In the genomic region with DNA sequence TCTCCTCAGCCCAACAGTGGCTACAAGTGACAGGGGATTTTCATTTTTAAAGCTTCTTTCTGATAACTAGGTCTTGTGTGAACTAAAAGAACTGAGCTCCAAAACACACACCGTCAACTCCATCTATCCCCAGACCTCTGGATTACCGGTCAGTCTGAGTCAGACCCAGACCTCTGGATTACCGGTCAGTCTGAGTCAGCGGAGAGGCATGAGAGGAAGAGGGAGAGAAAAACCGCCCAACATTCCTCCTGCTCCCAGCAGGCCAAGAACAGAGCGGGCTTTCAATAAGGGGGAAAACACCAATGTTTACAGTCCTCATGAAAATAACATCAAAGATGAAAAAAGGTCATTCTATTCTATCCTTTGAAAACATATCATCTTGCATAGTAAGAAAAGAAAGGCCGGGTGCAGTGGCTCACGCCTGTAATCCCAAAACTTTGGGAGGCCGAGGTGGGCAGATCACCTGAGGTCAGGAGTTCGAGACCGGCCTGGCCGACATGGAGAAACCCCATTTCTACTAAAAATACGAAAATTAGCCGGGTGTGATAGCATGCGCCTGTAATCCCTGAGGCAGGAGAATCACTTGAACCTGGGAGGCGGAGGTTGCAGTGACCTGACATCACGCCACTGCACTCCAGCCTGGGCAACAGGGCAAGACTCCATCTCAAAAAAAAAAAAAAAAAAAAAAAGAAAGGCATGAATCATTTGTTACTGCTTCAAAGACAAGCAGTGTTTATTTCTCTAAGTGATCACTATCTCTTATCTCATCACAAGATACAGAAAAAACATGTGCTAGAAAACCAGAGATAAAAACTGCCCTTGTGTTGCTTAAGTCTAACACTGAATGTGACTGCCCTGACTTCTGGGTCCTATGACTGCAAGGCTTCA, we compare ENCODE assay signal across 8 cellular contexts. TPM values are rescaled to one million over a fixed set of nuclear protein-coding genes. Genes with fewer than 3 reads are reported as not detected.
A peak's percentile ranks its signal among the peaks of the same experiment; 100 is the strongest.
DNase-seq lines count a peak whose midpoint lies in the region; ATAC-seq and TF ChIP-seq lines count a peak whose summit lies in the region.

No MANE protein-coding gene starts in this region.

- DNase-seq in GM04504 (ENCODE audit: low read depth) (peak; percentile 86), T-helper 17 cell (no peak), esophagus squamous epithelium (lab: John Stamatoyannopoulos, UW) (no peak), MM.1S (no peak), NCI-H1417 treated with DMSO at 0.1 percent for 48 hours (lab: John Stamatoyannopoulos, UW) (no peak)

- H3K4me3 Mint-ChIP-seq in T-helper 17 cell = peak overlapping the region; percentile 97

- TF ChIP-seq POLR2A in esophagus squamous epithelium (IDR thresholded peaks at IDR 0.05) = no peak

- TF ChIP-seq CTCF in esophagus squamous epithelium (IDR thresholded peaks at IDR 0.05) (no peak), parathyroid adenoma (IDR thresholded peaks at IDR 0.05) (no peak), MM.1S (IDR thresholded peaks at IDR 0.05; ENCODE audit: low read length) (no peak)

- WGBS in esophagus squamous epithelium, 2 donors = 67 to 79% methylated on average over 16 to 17 of the region's 17 CpGs

- H3K27ac ChIP-seq in esophagus squamous epithelium (peak overlapping the region; percentile 95 to 97 (median 96)), parathyroid adenoma (peak overlapping the region; percentile 19), MM.1S (ENCODE audit: low read length) (no peak overlapping the region)

- peaks cover 76% of the 10 kb centered on the region for H3K4me1 Mint-ChIP-seq in T-helper 17 cell

- ATAC-seq in T-helper 17 cell = peak; percentile 26
- ATAC-seq in HG03432 (IDR thresholded peaks at IDR 0.05; ENCODE audit: unreplicated experiment) = no peak
- ATAC-seq in HG03159 (IDR thresholded peaks at IDR 0.05; ENCODE audit: unreplicated experiment) = no peak

- no peaks in the 10 kb centered on the region for H3K9me3 ChIP-seq in T-helper 17 cell (ENCODE audit: control insufficient read depth, low read length, poor library complexity, severe bottlenecking)
- no peaks in the 10 kb centered on the region for H3K9me3 ChIP-seq in esophagus squamous epithelium
- no peaks in the 10 kb centered on the region for H3K9me3 ChIP-seq in parathyroid adenoma (ENCODE audit: control insufficient read depth, low read length)
- H3K9me3 ChIP-seq in MM.1S (replicated peaks; ENCODE audit: insufficient read depth, low read length) = no peaks in the 10 kb centered on the region

- H2AFZ ChIP-seq in parathyroid adenoma (no peak overlapping the region), MM.1S (ENCODE audit: low read length) (no peak overlapping the region)

- peaks cover 2% of the 10 kb centered on the region for H3K36me3 Mint-ChIP-seq in T-helper 17 cell (ENCODE audit: low read depth)

- peaks cover 29 to 92% (median 48%) of the 10 kb centered on the region in 3 donors for H3K4me1 ChIP-seq in esophagus squamous epithelium
- peaks cover 12% of the 10 kb centered on the region for H3K4me1 ChIP-seq in parathyroid adenoma
- H3K4me1 ChIP-seq in MM.1S (ENCODE audit: low read length) = peaks cover 30% of the 10 kb centered on the region

- H3K27ac Mint-ChIP-seq in T-helper 17 cell = peak overlapping the region; percentile 98

- H3K27me3 ChIP-seq in esophagus squamous epithelium (no peaks in the 10 kb centered on the region), parathyroid adenoma (ENCODE audit: control insufficient read depth, insufficient read depth, low read length) (no peaks in the 10 kb centered on the region), MM.1S (replicated peaks; ENCODE audit: insufficient read depth, low read length) (no peaks in the 10 kb centered on the region)

- peaks cover 11% of the 10 kb centered on the region for H3F3A ChIP-seq in MM.1S (ENCODE audit: insufficient read depth, low read length)

- H3K4me2 ChIP-seq in parathyroid adenoma (ENCODE audit: low read length) = peak overlapping the region; percentile 54
- no peak overlapping the region for H3K4me2 ChIP-seq in MM.1S (ENCODE audit: low read depth, low read length)

- H3K27me3 Mint-ChIP-seq in T-helper 17 cell = no peaks in the 10 kb centered on the region

- peaks cover 42% of the 10 kb centered on the region for H3K79me2 ChIP-seq in parathyroid adenoma
- peaks cover 78% of the 10 kb centered on the region for H3K79me2 ChIP-seq in MM.1S (ENCODE audit: low read length)

- no peak overlapping the region for H3K9ac ChIP-seq in parathyroid adenoma
- H3K9ac ChIP-seq in MM.1S (ENCODE audit: low read length) = no peak overlapping the region

- H3K36me3 ChIP-seq in esophagus squamous epithelium (peaks cover 0 to 12% (median 3%) of the 10 kb centered on the region in 3 donors), parathyroid adenoma (ENCODE audit: control insufficient read depth, insufficient read depth, low read length) (no peaks in the 10 kb centered on the region), MM.1S (replicated peaks; ENCODE audit: insufficient read depth, low read length) (no peaks in the 10 kb centered on the region)

- peaks cover 16% of the 10 kb centered on the region for H4K20me1 ChIP-seq in MM.1S (ENCODE audit: insufficient read depth, low read length)

- intact Hi-C loops in esophagus squamous epithelium (cut with DNase I) = loop anchor here (5.0 kb wide), 1 partner anchor 68 kb away; a partner anchor contains a TSS

- H3K9me2 ChIP-seq in MM.1S (replicated peaks; ENCODE audit: insufficient read depth, low read length) = no peaks in the 10 kb centered on the region

- H3K4me3 ChIP-seq in esophagus squamous epithelium (peak overlapping the region in 1 of 4 donors; percentile 96), parathyroid adenoma (ENCODE audit: low read depth, low read length) (peak overlapping the region; percentile 18), MM.1S (ENCODE audit: low read length) (no peak overlapping the region)

RNA-seq across cellular contexts. Expression of a gene that starts 3.4 kb away (rescaled TPM):
- total RNA-seq in T-helper 17 cell (100 to 1,000 TPM in 1 of 2 donors, 10 to 100 TPM in 1; 98.4 to 123 TPM), esophagus squamous epithelium (100 to 1,000 TPM in 3 of 4 donors, 10 to 100 TPM in 1; 83.1 to 132 (median 114) TPM)

RNA-seq across cellular contexts. Expression of a gene that starts 50.6 kb away (rescaled TPM):
- 100 to 1,000 TPM; 248 to 359 TPM for total RNA-seq in T-helper 17 cell
- total RNA-seq in esophagus squamous epithelium = 10 to 100 TPM in 2 of 4 donors, 1 to 10 TPM in 2; 6.6 to 47.1 (median 18.5) TPM

RNA-seq across cellular contexts. Expression of a gene that starts 52.2 kb away (rescaled TPM):
- total RNA-seq in T-helper 17 cell (10 to 100 TPM; 62.1 to 73.4 TPM), esophagus squamous epithelium (10 to 100 TPM; 22.9 to 55.0 (median 46.5) TPM)

Comparison
In these comparisons a context has a peak if more than half of its experiments do, and no peak if none do; other contexts are left out.
1. RNA of a gene that starts 50.6 kb away (total RNA-seq): 248 to 359 TPM in T-helper 17 cell; 6.6 to 47.1 TPM in esophagus squamous epithelium; every median in the first group is over 4 times any median in the second.